12 cellular contexts compared by ENCODE assay signal in genomic region chr2:107325983-107326786, GRCh38.
DNase-seq lines count a peak whose midpoint lies in the region; ATAC-seq and TF ChIP-seq lines count a peak whose summit lies in the region.
"Had no signal": no experiment of that assay in that cellular context is flagged by ENCODE, and none has a peak within 500 bp of the region (broad histone marks: within the 10 kb centered on the region; RNA-seq: fewer than 3 reads in every experiment).

No MANE protein-coding gene starts in this region.

- H3K9me3 ChIP-seq in lower lobe of right lung = no peaks in the 10 kb centered on the region
- H3K9me3 ChIP-seq: colonic mucosa had no signal

- H3K27me3 ChIP-seq in lower lobe of right lung (ENCODE audit: low read depth) = no peaks in the 10 kb centered on the region
- H3K27me3 ChIP-seq: colonic mucosa had no signal

- peaks cover 22% of the 10 kb centered on the region for H3K9me3 Mint-ChIP-seq in activated naive CD8-positive, alpha-beta T cell treated with anti-CD3 and anti-CD28 coated beads, Interleukin-2, amount 50 U/mL, for 24 hours

- intact Hi-C loops in lower lobe of right lung (cut with DNase I) = no loop called here

- no peaks in the 10 kb centered on the region for H3K36me3 ChIP-seq in lower lobe of right lung
- H3K36me3 ChIP-seq: colonic mucosa had no signal

- DNase-seq in NCI-H446 treated with DMSO at 0.1 percent for 48 hours (lab: John Stamatoyannopoulos, UW) (peak; percentile 84), coronary artery (ENCODE audit: low spot score) (no peak), lower lobe of right lung (no peak), stromal cell of bone marrow (ENCODE audit: low read depth) (peak; percentile 84), D341Med (ENCODE audit: low spot score) (no peak)
- DNase-seq in stimulated activated CD4-positive, alpha-beta T cell treated with anti-CD3 and anti-CD28 coated beads, Interleukin-4, amount 100 ng/mL, for 1 hour = no peak
- no peak for DNase-seq in activated naive CD8-positive, alpha-beta T cell treated with anti-CD3 and anti-CD28 coated beads, Interleukin-2, amount 50 U/mL, for 24 hours
- DNase-seq: activated T-cell treated with anti-CD3 and anti-CD28 coated beads, Interleukin-2, amount 50 U/mL, for 24 hours; colonic mucosa; NCI-H2029; stimulated activated naive CD4-positive, alpha-beta T cell treated with Interleukin-2 at 50 U/mL for 16 hours had no signal

- peak; percentile 15 to 16 for ATAC-seq in lower lobe of right lung
- ATAC-seq in activated naive CD8-positive, alpha-beta T cell treated with anti-CD3 and anti-CD28 coated beads, Interleukin-2, amount 50 U/mL, for 24 hours = no peak

- H3K27me3 Mint-ChIP-seq in activated naive CD8-positive, alpha-beta T cell treated with anti-CD3 and anti-CD28 coated beads, Interleukin-2, amount 50 U/mL, for 24 hours = no peaks in the 10 kb centered on the region
- H3K27me3 Mint-ChIP-seq: activated T-cell treated with anti-CD3 and anti-CD28 coated beads, Interleukin-2, amount 50 U/mL, for 24 hours had no signal

- H3K4me3 ChIP-seq in coronary artery (no peak overlapping the region), lower lobe of right lung (no peak overlapping the region)
- H3K4me3 ChIP-seq: colonic mucosa had no signal

- no peak for TF ChIP-seq CTCF in coronary artery (IDR thresholded peaks at IDR 0.05)
- no peak for TF ChIP-seq CTCF in lower lobe of right lung (IDR thresholded peaks at IDR 0.05)

- H3K4me1 Mint-ChIP-seq in activated naive CD8-positive, alpha-beta T cell treated with anti-CD3 and anti-CD28 coated beads, Interleukin-2, amount 50 U/mL, for 24 hours = no peaks in the 10 kb centered on the region

- H3K27ac ChIP-seq in coronary artery (peak overlapping the region; percentile 40 to 82), lower lobe of right lung (no peak overlapping the region)
- H3K27ac ChIP-seq: colonic mucosa, VCaP had no signal

- H3K4me1 ChIP-seq in lower lobe of right lung = no peaks in the 10 kb centered on the region
- H3K4me1 ChIP-seq: colonic mucosa had no signal

- H3K4me3 Mint-ChIP-seq in activated naive CD8-positive, alpha-beta T cell treated with anti-CD3 and anti-CD28 coated beads, Interleukin-2, amount 50 U/mL, for 24 hours = no peak overlapping the region
- H3K4me3 Mint-ChIP-seq: activated T-cell treated with anti-CD3 and anti-CD28 coated beads, Interleukin-2, amount 50 U/mL, for 24 hours had no signal

- no peak overlapping the region for H3K27ac Mint-ChIP-seq in activated naive CD8-positive, alpha-beta T cell treated with anti-CD3 and anti-CD28 coated beads, Interleukin-2, amount 50 U/mL, for 24 hours
- H3K27ac Mint-ChIP-seq: activated T-cell treated with anti-CD3 and anti-CD28 coated beads, Interleukin-2, amount 50 U/mL, for 24 hours had no signal

- H3K36me3 Mint-ChIP-seq in activated naive CD8-positive, alpha-beta T cell treated with anti-CD3 and anti-CD28 coated beads, Interleukin-2, amount 50 U/mL, for 24 hours (ENCODE audit: low read depth) = no peaks in the 10 kb centered on the region

Comparison
In these comparisons a context has a peak if more than half of its experiments do, and no peak if none do; other contexts are left out.
1. DNase-seq: peak in NCI-H446 treated with DMSO at 0.1 percent for 48 hours (single experiment) and stromal cell of bone marrow (single experiment); none in coronary artery (single experiment), lower lobe of right lung (single experiment), stimulated activated CD4-positive, alpha-beta T cell treated with anti-CD3 and anti-CD28 coated beads, Interleukin-4, amount 100 ng/mL, for 1 hour (single experiment), D341Med (single experiment) and activated naive CD8-positive, alpha-beta T cell treated with anti-CD3 and anti-CD28 coated beads, Interleukin-2, amount 50 U/mL, for 24 hours (single experiment).